Comparison of ENCODE assay signal across 42 cellular contexts in genomic region chr6:27899543-27899942, GRCh38. TPM values are rescaled to one million over a fixed set of nuclear protein-coding genes. Genes with fewer than 3 reads are reported as not detected.
"Had no signal": no experiment of that assay in that cellular context is flagged by ENCODE, and none has a peak within 500 bp of the region (broad histone marks: within the 10 kb centered on the region; RNA-seq: fewer than 3 reads in every experiment).

No MANE protein-coding gene starts in this region.

- H3K4me3 Mint-ChIP-seq: activated CD4-positive, alpha-beta memory T cell treated with anti-CD3 and anti-CD28 coated beads, Interleukin-2, amount 10 ng/mL, durations not matched to agents 7 days and 5 days; activated CD4-positive, alpha-beta T cell treated with anti-CD3 and anti-CD28 coated beads for 36 hours; activated CD4-positive, alpha-beta T cell treated with anti-CD3 and anti-CD28 coated beads, Interleukin-2, amount 10 ng/mL, durations not matched to agents 7 days and 5 days; activated CD8-positive, alpha-beta T cell treated with anti-CD3 and anti-CD28 coated beads, Interleukin-2, amount 10 ng/mL, durations not matched to agents 7 days and 5 days; activated naive CD4-positive, alpha-beta T cell treated with anti-CD3 and anti-CD28 coated beads, Interleukin-2, amount 10 ng/mL, durations not matched to agents 7 days and 5 days; activated naive CD4-positive, alpha-beta T cell treated with anti-CD3 and anti-CD28 coated beads, Interleukin-2, amount 50 U/mL, for 24 hours; activated naive CD8-positive, alpha-beta T cell; activated naive CD8-positive, alpha-beta T cell treated with anti-CD3 and anti-CD28 coated beads, Interleukin-2, amount 10 ng/mL, durations not matched to agents 7 days and 5 days; activated naive CD8-positive, alpha-beta T cell treated with anti-CD3 and anti-CD28 coated beads, Interleukin-2, amount 50 U/mL, for 24 hours; activated T-cell treated with anti-CD3 and anti-CD28 coated beads, Interleukin-2, amount 50 U/mL, for 4 hours; central memory CD8-positive, alpha-beta T cell; T-helper 1 cell treated with Interleukin-12 subunit alpha and Interleukin-12 subunit beta and Interleukin-4 antibody, amounts not matched to agents 30 μg/mL and 1 μg/mL, for 36 hours; T-helper 2 cell treated with Interferon-gamma antibody and Interleukin-4, amounts not matched to agents 5 μg/mL and 100 μg/mL, for 36 hours; WTC11 had no signal

- H3K36me3 Mint-ChIP-seq: activated naive CD4-positive, alpha-beta T cell treated with anti-CD3 and anti-CD28 coated beads, Interleukin-2, amount 50 U/mL, for 24 hours; activated naive CD8-positive, alpha-beta T cell; activated naive CD8-positive, alpha-beta T cell treated with anti-CD3 and anti-CD28 coated beads, Interleukin-2, amount 10 ng/mL, durations not matched to agents 7 days and 5 days; brain; WTC11 had no signal

- H3K36me3 ChIP-seq: ascending aorta, cardiac muscle cell had no signal

- H3K27ac ChIP-seq: ascending aorta, cardiac muscle cell, WERI-Rb-1 had no signal

- ATAC-seq: activated CD4-positive, alpha-beta T cell treated with anti-CD3 and anti-CD28 coated beads for 36 hours; activated CD4-positive, CD25-positive, alpha-beta regulatory T cell treated with anti-CD3 and anti-CD28 coated beads, Interleukin-2, amount 50 U/mL, for 24 hours; activated CD8-positive, alpha-beta T cell treated with anti-CD3 and anti-CD28 coated beads, Interleukin-2, amount 10 ng/mL, durations not matched to agents 7 days and 5 days; activated naive CD8-positive, alpha-beta T cell treated with anti-CD3 and anti-CD28 coated beads, Interleukin-2, amount 50 U/mL, for 24 hours; activated T-cell treated with anti-CD3 and anti-CD28 coated beads, Interleukin-2, amount 50 U/mL, for 4 hours; WTC11 had no signal

- H3K4me3 ChIP-seq: ascending aorta, cardiac muscle cell had no signal

- DNase-seq: activated CD4-positive, alpha-beta memory T cell treated with anti-CD3 and anti-CD28 coated beads, Interleukin-2, amount 10 ng/mL, durations not matched to agents 7 days and 5 days; activated CD4-positive, alpha-beta T cell treated with anti-CD3 and anti-CD28 coated beads for 1 hour; activated CD4-positive, alpha-beta T cell treated with anti-CD3 and anti-CD28 coated beads for 36 hours; activated CD4-positive, alpha-beta T cell treated with anti-CD3 and anti-CD28 coated beads for 48 hours; activated CD4-positive, alpha-beta T cell treated with anti-CD3 and anti-CD28 coated beads, Interleukin-2, amount 10 ng/mL, durations not matched to agents 7 days and 5 days; activated CD4-positive, alpha-beta T cell treated with anti-CD3 and anti-CD28 coated beads, Interleukin-2, amount 50 U/mL, for 48 hours; activated CD4-positive, CD25-positive, alpha-beta regulatory T cell; activated CD8-positive, alpha-beta memory T cell treated with anti-CD3 and anti-CD28 coated beads, Interleukin-2, amount 50 U/mL, for 4 hours; activated CD8-positive, alpha-beta T cell treated with anti-CD3 and anti-CD28 coated beads, Interleukin-2, amount 10 ng/mL, durations not matched to agents 7 days and 5 days; activated effector memory CD4-positive, alpha-beta T cell treated with Interleukin-2 at 50 U/mL for 16 hours; activated gamma-delta T cell; activated naive CD4-positive, alpha-beta T cell treated with anti-CD3 and anti-CD28 coated beads, Interleukin-2, amount 10 ng/mL, durations not matched to agents 7 days and 5 days; activated naive CD4-positive, alpha-beta T cell treated with Interleukin-2 at 50 U/mL for 16 hours; activated naive CD8-positive, alpha-beta T cell treated with anti-CD3 and anti-CD28 coated beads, Interleukin-2, amount 10 ng/mL, durations not matched to agents 7 days and 5 days; activated naive CD8-positive, alpha-beta T cell treated with anti-CD3 and anti-CD28 coated beads, Interleukin-2, amount 50 U/mL, for 24 hours; activated T-cell treated with anti-CD3 and anti-CD28 coated beads for 4 hours; activated T-cell treated with anti-CD3 and anti-CD28 coated beads, Interleukin-2, amount 50 U/mL, for 1 hour; activated T-cell treated with anti-CD3 and anti-CD28 coated beads, Interleukin-2, amount 50 U/mL, for 4 hours; amygdala; anterior cingulate cortex; caudate nucleus; cerebellar nuclear complex; T-helper 1 cell; T-helper 2 cell; T-helper 9 cell; WERI-Rb-1 had no signal

- FAIRE-seq: bronchial epithelial cell, TTC549 had no signal

- H3K27me3 ChIP-seq: ascending aorta, cardiac muscle cell had no signal

- H3K9me3 Mint-ChIP-seq: activated CD4-positive, alpha-beta memory T cell treated with anti-CD3 and anti-CD28 coated beads, Interleukin-2, amount 10 ng/mL, durations not matched to agents 7 days and 5 days; activated CD4-positive, alpha-beta T cell treated with anti-CD3 and anti-CD28 coated beads, Interleukin-2, amount 10 ng/mL, durations not matched to agents 7 days and 5 days; activated naive CD4-positive, alpha-beta T cell treated with anti-CD3 and anti-CD28 coated beads, Interleukin-2, amount 10 ng/mL, durations not matched to agents 7 days and 5 days; activated naive CD4-positive, alpha-beta T cell treated with anti-CD3 and anti-CD28 coated beads, Interleukin-2, amount 50 U/mL, for 24 hours; activated naive CD8-positive, alpha-beta T cell treated with anti-CD3 and anti-CD28 coated beads, Interleukin-2, amount 10 ng/mL, durations not matched to agents 7 days and 5 days; activated naive CD8-positive, alpha-beta T cell treated with anti-CD3 and anti-CD28 coated beads, Interleukin-2, amount 50 U/mL, for 24 hours; activated T-cell treated with anti-CD3 and anti-CD28 coated beads, Interleukin-2, amount 50 U/mL, for 4 hours; activated T-helper 2 cell treated with anti-CD3 and anti-CD28 coated beads, Interferon-gamma antibody, Interleukin-2, Interleukin-4, amounts not matched to agents 10 μg/mL and 5 μg/mL and 100 μg/mL, durations not matched to agents 14 hours and 24 hours and 36 hours; central memory CD8-positive, alpha-beta T cell; T-helper 1 cell treated with Interleukin-12 subunit alpha and Interleukin-12 subunit beta and Interleukin-4 antibody, amounts not matched to agents 30 μg/mL and 1 μg/mL, for 36 hours; T-helper 2 cell treated with Interferon-gamma antibody and Interleukin-4, amounts not matched to agents 5 μg/mL and 100 μg/mL, for 36 hours; WTC11 had no signal

- H3K9me3 ChIP-seq: ascending aorta had no signal

- H3K27me3 Mint-ChIP-seq: activated CD4-positive, alpha-beta T cell treated with anti-CD3 and anti-CD28 coated beads for 36 hours; activated naive CD4-positive, alpha-beta T cell treated with anti-CD3 and anti-CD28 coated beads, Interleukin-2, amount 50 U/mL, for 24 hours; activated naive CD8-positive, alpha-beta T cell had no signal

- H3K27ac Mint-ChIP-seq: activated CD4-positive, alpha-beta memory T cell treated with anti-CD3 and anti-CD28 coated beads, Interleukin-2, amount 10 ng/mL, durations not matched to agents 7 days and 5 days; activated CD4-positive, alpha-beta T cell treated with anti-CD3 and anti-CD28 coated beads for 36 hours; activated CD4-positive, alpha-beta T cell treated with anti-CD3 and anti-CD28 coated beads, Interleukin-2, amount 10 ng/mL, durations not matched to agents 7 days and 5 days; activated CD8-positive, alpha-beta T cell treated with anti-CD3 and anti-CD28 coated beads, Interleukin-2, amount 10 ng/mL, durations not matched to agents 7 days and 5 days; activated naive CD4-positive, alpha-beta T cell treated with anti-CD3 and anti-CD28 coated beads, Interleukin-2, amount 10 ng/mL, durations not matched to agents 7 days and 5 days; activated naive CD4-positive, alpha-beta T cell treated with anti-CD3 and anti-CD28 coated beads, Interleukin-2, amount 50 U/mL, for 24 hours; activated naive CD8-positive, alpha-beta T cell; activated naive CD8-positive, alpha-beta T cell treated with anti-CD3 and anti-CD28 coated beads, Interleukin-2, amount 10 ng/mL, durations not matched to agents 7 days and 5 days; activated naive CD8-positive, alpha-beta T cell treated with anti-CD3 and anti-CD28 coated beads, Interleukin-2, amount 50 U/mL, for 24 hours; activated T-helper 2 cell treated with anti-CD3 and anti-CD28 coated beads, Interferon-gamma antibody, Interleukin-2, Interleukin-4, amounts not matched to agents 10 μg/mL and 5 μg/mL and 100 μg/mL, durations not matched to agents 14 hours and 24 hours and 36 hours; brain; T-helper 1 cell treated with Interleukin-12 subunit alpha and Interleukin-12 subunit beta and Interleukin-4 antibody, amounts not matched to agents 30 μg/mL and 1 μg/mL, for 36 hours; T-helper 2 cell treated with Interferon-gamma antibody and Interleukin-4, amounts not matched to agents 5 μg/mL and 100 μg/mL, for 36 hours; WTC11 had no signal

RNA-seq across cellular contexts. Expression of gene OR2B2, which starts 12.7 kb away (rescaled TPM):
- total RNA-seq: activated CD4-positive, alpha-beta memory T cell treated with anti-CD3 and anti-CD28 coated beads, Interleukin-2, amount 10 ng/mL, durations not matched to agents 7 days and 5 days; activated CD4-positive, alpha-beta T cell treated with anti-CD3 and anti-CD28 coated beads for 36 hours; activated CD4-positive, alpha-beta T cell treated with anti-CD3 and anti-CD28 coated beads, Interleukin-2, amount 10 ng/mL, durations not matched to agents 7 days and 5 days; activated CD8-positive, alpha-beta memory T cell treated with anti-CD3 and anti-CD28 coated beads for 36 hours; activated CD8-positive, alpha-beta T cell treated with anti-CD3 and anti-CD28 coated beads, Interleukin-2, amount 10 ng/mL, durations not matched to agents 7 days and 5 days; activated naive CD8-positive, alpha-beta T cell treated with anti-CD3 and anti-CD28 coated beads, Interleukin-2, amount 10 ng/mL, durations not matched to agents 7 days and 5 days; activated T-cell treated with anti-CD3 and anti-CD28 coated beads, Interleukin-2, amount 50 U/mL, for 4 hours; activated T-helper 2 cell treated with anti-CD3 and anti-CD28 coated beads, Interferon-gamma antibody, Interleukin-2, Interleukin-4, amounts not matched to agents 10 μg/mL and 5 μg/mL and 100 μg/mL, durations not matched to agents 14 hours and 24 hours and 36 hours; ascending aorta; bronchial epithelial cell; cardiac muscle cell; chondrocyte; WTC11 had no signal
- polyA plus RNA-seq: adipose tissue, cardiac muscle cell had no signal

RNA-seq across cellular contexts. Expression of gene OR2B6, which starts 57.5 kb away (rescaled TPM):
- total RNA-seq: activated CD4-positive, alpha-beta memory T cell treated with anti-CD3 and anti-CD28 coated beads, Interleukin-2, amount 10 ng/mL, durations not matched to agents 7 days and 5 days; activated CD4-positive, alpha-beta T cell treated with anti-CD3 and anti-CD28 coated beads for 36 hours; activated CD4-positive, alpha-beta T cell treated with anti-CD3 and anti-CD28 coated beads, Interleukin-2, amount 10 ng/mL, durations not matched to agents 7 days and 5 days; activated CD8-positive, alpha-beta memory T cell treated with anti-CD3 and anti-CD28 coated beads for 36 hours; activated CD8-positive, alpha-beta T cell treated with anti-CD3 and anti-CD28 coated beads, Interleukin-2, amount 10 ng/mL, durations not matched to agents 7 days and 5 days; activated naive CD8-positive, alpha-beta T cell treated with anti-CD3 and anti-CD28 coated beads, Interleukin-2, amount 10 ng/mL, durations not matched to agents 7 days and 5 days; activated T-cell treated with anti-CD3 and anti-CD28 coated beads, Interleukin-2, amount 50 U/mL, for 4 hours; activated T-helper 2 cell treated with anti-CD3 and anti-CD28 coated beads, Interferon-gamma antibody, Interleukin-2, Interleukin-4, amounts not matched to agents 10 μg/mL and 5 μg/mL and 100 μg/mL, durations not matched to agents 14 hours and 24 hours and 36 hours; ascending aorta; bronchial epithelial cell; cardiac muscle cell; chondrocyte; WTC11 had no signal
- polyA plus RNA-seq: adipose tissue, cardiac muscle cell had no signal
